In genomic region chr6:165686966-165687365, GRCh38 we compare ENCODE assay signal across 25 cellular contexts. TPM values are rescaled to one million over a fixed set of nuclear protein-coding genes. Genes with fewer than 3 reads are reported as not detected.
DNase-seq lines count a peak whose midpoint lies in the region; FAIRE-seq and TF ChIP-seq lines count a peak whose summit lies in the region.
"Had no signal": no experiment of that assay in that cellular context is flagged by ENCODE, and none has a peak within 500 bp of the region (broad histone marks: within the 10 kb centered on the region; RNA-seq: fewer than 3 reads in every experiment).

No MANE protein-coding gene starts in this region.

- FAIRE-seq in urothelium cell line (lab: Jason Lieb, UNC): no peak
- no peak for FAIRE-seq in D721Med (lab: Jason Lieb, UNC)
- FAIRE-seq: G401.6, GM12892, GM18507 had no signal

- DNase-seq in LHCN-M2 (ENCODE audit: low read depth) (peak; percentile 46), fibroblast of villous mesenchyme (ENCODE audit: low read depth) (peak; percentile 16), occipital lobe (lab: John Stamatoyannopoulos, UW) (peak; percentile 73), urothelium cell line (ENCODE audit: low spot score) (peak; percentile 34), NAMALWA (ENCODE audit: low spot score) (no peak), D721Med (ENCODE audit: insufficient read length, low spot score) (no peak)
- DNase-seq in activated T-cell treated with anti-CD3 and anti-CD28 coated beads, Interleukin-2, amount 50 U/mL, for 48 hours: no peak
- DNase-seq: Caco-2; CD4-positive, alpha-beta T cell; DND-41; GM23248; KG1; NCI-H1105; NCI-H146; NCI-H2029; NCI-H2171; NCI-H345; NCI-H774; NK-92 treated with Interleukin-12 subunit alpha and Interleukin-12 subunit beta, amount 100 ng/mL, for 24 hours; SHP77 treated with DMSO at 0.1 percent for 48 hours had no signal

- no peak for TF ChIP-seq CTCF in fibroblast of villous mesenchyme (IDR thresholded peaks at IDR 0.05; ENCODE audit: insufficient read depth, low read depth, low read length)
- TF ChIP-seq CTCF in D721Med (IDR thresholded peaks at IDR 0.05; ENCODE audit: insufficient read depth, missing control alignments): no peak

- H3K4me3 ChIP-seq in fibroblast of villous mesenchyme (ENCODE audit: low read depth, low read length): no peak overlapping the region
- H3K4me3 ChIP-seq: BLaER1, GM23248, HAP-1 had no signal

RNA-seq across cellular contexts. Expression of gene PDE10A, which starts 23.9 kb away (rescaled TPM):
- total RNA-seq in LHCN-M2 (2014; rRNA removed) (17.9 and 21.6 TPM in 2 replicates), fibroblast of villous mesenchyme (5.6 and 9.0 TPM in 2 replicates), occipital lobe (62.7 TPM)
- 9.1 TPM for polyA plus RNA-seq in LHCN-M2 (2012)
- total RNA-seq: CD4-positive, alpha-beta T cell had no signal

Comparison
In these comparisons a context has a peak if more than half of its experiments do, and no peak if none do; other contexts are left out.
1. DNase-seq: peak in LHCN-M2 (single experiment), fibroblast of villous mesenchyme (single experiment), occipital lobe (single experiment) and urothelium cell line (single experiment); none in NAMALWA (single experiment), activated T-cell treated with anti-CD3 and anti-CD28 coated beads, Interleukin-2, amount 50 U/mL, for 48 hours (0 of 2) and D721Med (single experiment).